In genomic region chr12:79687711-79688270, GRCh38 we compare ENCODE assay signal across 10 cellular contexts. TPM values are rescaled to one million over a fixed set of nuclear protein-coding genes. Genes with fewer than 3 reads are reported as not detected.
DNase-seq lines count a peak whose midpoint lies in the region; ATAC-seq and TF ChIP-seq lines count a peak whose summit lies in the region.
"Had no signal": no experiment of that assay in that cellular context is flagged by ENCODE, and none has a peak within 500 bp of the region (broad histone marks: within the 10 kb centered on the region; RNA-seq: fewer than 3 reads in every experiment).

No MANE protein-coding gene starts in this region.

- H3K27me3 Mint-ChIP-seq in stimulated activated memory B cell treated with anti-CD40 and anti-IgM and Interleukin-4, amounts not matched to agents 10 μg/mL and 1 μg/mL and 100 μg/mL, for 72 hours = no peaks in the 10 kb centered on the region

- peak overlapping the region; percentile 63 for H3K4me3 Mint-ChIP-seq in stimulated activated memory B cell treated with anti-CD40 and anti-IgM and Interleukin-4, amounts not matched to agents 10 μg/mL and 1 μg/mL and 100 μg/mL, for 72 hours

- H3K36me3 Mint-ChIP-seq in stimulated activated memory B cell treated with anti-CD40 and anti-IgM and Interleukin-4, amounts not matched to agents 10 μg/mL and 1 μg/mL and 100 μg/mL, for 72 hours = no peaks in the 10 kb centered on the region
- H3K36me3 Mint-ChIP-seq: activated CD4-positive, alpha-beta memory T cell treated with anti-CD3 and anti-CD28 coated beads for 36 hours had no signal

- peaks cover 46% of the 10 kb centered on the region for H3K4me1 Mint-ChIP-seq in stimulated activated memory B cell treated with anti-CD40 and anti-IgM and Interleukin-4, amounts not matched to agents 10 μg/mL and 1 μg/mL and 100 μg/mL, for 72 hours

- H3K36me3 ChIP-seq in iPS-18a (ENCODE audit: control insufficient read depth, low read depth, low read length) (peaks cover 8% of the 10 kb centered on the region), BE2C (no peaks in the 10 kb centered on the region)

- peak overlapping the region; percentile 78 for H3K9ac ChIP-seq in iPS-18a (ENCODE audit: low read length)

- H3K4me3 ChIP-seq in iPS-18a (ENCODE audit: low read length) (peak overlapping the region; percentile 75), BE2C (ENCODE audit: low read depth, low read length) (no peak overlapping the region)

- H3K27me3 ChIP-seq in iPS-18a (ENCODE audit: control insufficient read depth, insufficient read depth, low read length) = no peaks in the 10 kb centered on the region
- H3K27me3 ChIP-seq in BE2C = peaks cover 93% of the 10 kb centered on the region

- peak overlapping the region; percentile 77 for H3K27ac Mint-ChIP-seq in stimulated activated memory B cell treated with anti-CD40 and anti-IgM and Interleukin-4, amounts not matched to agents 10 μg/mL and 1 μg/mL and 100 μg/mL, for 72 hours
- H3K27ac Mint-ChIP-seq: activated CD4-positive, alpha-beta memory T cell treated with anti-CD3 and anti-CD28 coated beads for 36 hours had no signal

- H3K9me3 Mint-ChIP-seq in stimulated activated memory B cell treated with anti-CD40 and anti-IgM and Interleukin-4, amounts not matched to agents 10 μg/mL and 1 μg/mL and 100 μg/mL, for 72 hours = no peaks in the 10 kb centered on the region
- H3K9me3 Mint-ChIP-seq: activated CD4-positive, alpha-beta memory T cell treated with anti-CD3 and anti-CD28 coated beads for 36 hours had no signal

- DNase-seq in NCI-H82 (lab: John Stamatoyannopoulos, UW) (peak; percentile 25), NCI-H82 treated with DMSO at 0.1 percent for 48 hours (lab: John Stamatoyannopoulos, UW; ENCODE audit: unreplicated experiment) (no peak), NCI-H146 (lab: John Stamatoyannopoulos, UW) (no peak), BE2C (no peak)
- DNase-seq: activated CD4-positive, alpha-beta memory T cell treated with anti-CD3 and anti-CD28 coated beads for 36 hours; midbrain had no signal

- H3K9me3 ChIP-seq in iPS-18a (ENCODE audit: control insufficient read depth, low read depth, low read length) (no peaks in the 10 kb centered on the region), BE2C (no peaks in the 10 kb centered on the region)

- TF ChIP-seq CTCF in VCaP (conservative IDR thresholded peaks at IDR 0.05) (no peak), BE2C (IDR thresholded peaks at IDR 0.05; ENCODE audit: low read depth, low read length) (no peak)

- H3K4me1 ChIP-seq in iPS-18a (ENCODE audit: control insufficient read depth, low read depth, low read length) (peaks cover 39% of the 10 kb centered on the region), BE2C (no peaks in the 10 kb centered on the region)

- ATAC-seq in stimulated activated memory B cell treated with anti-CD40 and anti-IgM and Interleukin-4, amounts not matched to agents 10 μg/mL and 1 μg/mL and 100 μg/mL, for 72 hours = no peak
- ATAC-seq in HG02852 (IDR thresholded peaks at IDR 0.05; ENCODE audit: unreplicated experiment) = no peak

- H3K27ac ChIP-seq in VCaP (peak overlapping the region; percentile 95), iPS-18a (ENCODE audit: low read length) (no peak overlapping the region)

RNA-seq across cellular contexts. Expression of gene PAWR, which starts 3.0 kb away (rescaled TPM):
- not detected for polyA plus RNA-seq in BE2C (2012; ENCODE audit: insufficient read depth, insufficient read length, low read depth)
